30 cellular contexts compared by ENCODE assay signal in the genomic region with DNA sequence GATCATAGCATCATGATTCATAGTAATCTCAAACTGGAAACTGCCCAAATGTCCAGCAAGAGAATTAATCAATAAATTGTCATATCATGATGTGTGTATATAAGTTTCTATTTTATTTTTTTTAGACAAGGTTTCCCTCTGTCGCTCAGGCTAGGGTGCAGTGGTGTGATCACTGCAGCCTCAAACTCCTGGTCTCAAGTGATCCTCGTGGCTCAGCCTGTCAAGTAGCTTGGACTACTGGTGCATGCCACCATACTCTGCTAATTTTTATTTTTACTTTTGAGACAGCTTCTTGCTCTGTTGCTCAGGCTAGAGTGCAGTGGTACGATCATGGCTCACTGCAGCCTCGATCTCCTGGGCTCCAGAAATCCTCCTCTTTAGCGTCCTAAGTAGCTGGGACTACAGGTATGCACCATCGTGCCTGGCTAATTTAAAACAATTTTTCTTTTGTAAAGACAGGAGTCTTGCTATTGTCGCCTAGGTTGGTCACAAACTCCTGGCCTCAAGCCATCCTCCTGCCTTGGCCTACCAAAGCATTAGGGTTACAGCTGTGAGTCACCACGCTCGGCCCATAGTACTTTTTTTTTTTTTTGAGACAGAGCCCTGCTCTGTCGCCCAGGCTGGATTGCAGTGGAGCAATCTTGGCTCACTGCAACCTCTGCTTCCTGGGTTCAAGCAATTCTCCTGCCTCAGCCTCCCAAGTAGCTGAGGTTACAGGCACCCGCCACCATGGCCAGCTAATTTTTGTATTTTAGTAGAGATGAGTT. TPM values are rescaled to one million over a fixed set of nuclear protein-coding genes. Genes with fewer than 3 reads are reported as not detected.
DNase-seq lines count a peak whose midpoint lies in the region; ATAC-seq and TF ChIP-seq lines count a peak whose summit lies in the region.
"Had no signal": no experiment of that assay in that cellular context is flagged by ENCODE, and none has a peak within 500 bp of the region (broad histone marks: within the 10 kb centered on the region; RNA-seq: fewer than 3 reads in every experiment).

No MANE protein-coding gene starts in this region.

- H3K4me1 Mint-ChIP-seq in MCF 10A (ENCODE audit: insufficient read depth, unreplicated experiment): no peaks in the 10 kb centered on the region
- H3K4me1 Mint-ChIP-seq: activated CD4-positive, alpha-beta T cell treated with anti-CD3 and anti-CD28 coated beads, Interleukin-2, amount 10 ng/mL, durations not matched to agents 24 days and 14 days; activated CD8-positive, alpha-beta memory T cell treated with anti-CD3 and anti-CD28 coated beads, Interleukin-2, amount 10 ng/mL, durations not matched to agents 7 days and 5 days; CD4-positive, alpha-beta memory T cell; memory B cell had no signal

- H3K36me3 ChIP-seq in breast epithelium: no peaks in the 10 kb centered on the region
- no peaks in the 10 kb centered on the region for H3K36me3 ChIP-seq in adrenal gland (replicated peaks in 1 of 2)
- H3K36me3 ChIP-seq: ascending aorta, pancreas, tibial artery had no signal

- CTCF ChIA-PET in MCF 10A (lab: Yijun Ruan, JAX): interaction anchor here (0.6 to 1.6 kb wide), 3 partner anchors 10 to 212 kb away, joined by 3 read pairs; no protein-coding TSS in a partner anchor

- 65 to 75% (median 72%) methylated on average over 11 of the region's 11 CpGs for WGBS in adrenal gland, 4 donors

- no peak overlapping the region for H3K4me3 Mint-ChIP-seq in MCF 10A (ENCODE audit: unreplicated experiment)
- H3K4me3 Mint-ChIP-seq: activated CD4-positive, alpha-beta T cell treated with anti-CD3 and anti-CD28 coated beads, Interleukin-2, amount 10 ng/mL, durations not matched to agents 24 days and 14 days; activated CD8-positive, alpha-beta memory T cell treated with anti-CD3 and anti-CD28 coated beads, Interleukin-2, amount 10 ng/mL, durations not matched to agents 7 days and 5 days; activated T-helper 1 cell treated with anti-CD3 and anti-CD28 coated beads, Interleukin-12 subunit alpha, Interleukin-12 subunit beta, Interleukin-2, Interleukin-4 antibody, amounts not matched to agents 30 ng/mL and 10 ng/mL and 1 ng/mL, durations not matched to agents 14 hours and 24 hours and 36 hours; CD4-positive, alpha-beta memory T cell; GM23338; memory B cell; T-helper 2 cell treated with Interferon-gamma antibody and Interleukin-4, amounts not matched to agents 5 μg/mL and 100 μg/mL, for 36 hours had no signal

- peak; percentile 18 for DNase-seq in MCF 10A (ENCODE audit: unreplicated experiment)
- no peak for DNase-seq in breast epithelium (ENCODE audit: low spot score in 2 of 2)
- DNase-seq in adrenal gland: peak; percentile 50 to 81 (median 78)
- peak; percentile 29 for DNase-seq in myocyte (ENCODE audit: low read depth)
- no peak for DNase-seq in amygdala (lab: John Stamatoyannopoulos, UW)
- DNase-seq in posterior cingulate gyrus: no peak
- DNase-seq in sciatic nerve (ENCODE audit: low spot score): no peak
- no peak for DNase-seq in cerebellar nuclear complex (lab: John Stamatoyannopoulos, UW)
- DNase-seq: 8988T; activated CD4-positive, alpha-beta T cell treated with anti-CD3 and anti-CD28 coated beads, Interleukin-2, amount 10 ng/mL, durations not matched to agents 24 days and 14 days; activated CD8-positive, alpha-beta memory T cell treated with anti-CD3 and anti-CD28 coated beads, Interleukin-2, amount 10 ng/mL, durations not matched to agents 7 days and 5 days; activated naive CD4-positive, alpha-beta T cell treated with anti-CD3 and anti-CD28 coated beads, Interleukin-2, amount 50 U/mL, for 16 hours; CD4-positive, alpha-beta memory T cell; central memory CD4-positive, alpha-beta T cell; left colon; NCI-H1105; NCI-H2029; NCI-H226; pancreas; right cardiac atrium; stimulated activated naive CD4-positive, alpha-beta T cell treated with Interleukin-2 at 50 U/mL for 16 hours; tibial artery had no signal

- H3K9me3 Mint-ChIP-seq in MCF 10A (ENCODE audit: unreplicated experiment): no peaks in the 10 kb centered on the region
- H3K9me3 Mint-ChIP-seq: activated CD4-positive, alpha-beta T cell treated with anti-CD3 and anti-CD28 coated beads, Interleukin-2, amount 10 ng/mL, durations not matched to agents 24 days and 14 days; activated T-helper 1 cell treated with anti-CD3 and anti-CD28 coated beads, Interleukin-12 subunit alpha, Interleukin-12 subunit beta, Interleukin-2, Interleukin-4 antibody, amounts not matched to agents 30 ng/mL and 10 ng/mL and 1 ng/mL, durations not matched to agents 14 hours and 24 hours and 36 hours; GM23338; memory B cell; T-helper 2 cell treated with Interferon-gamma antibody and Interleukin-4, amounts not matched to agents 5 μg/mL and 100 μg/mL, for 36 hours had no signal

- H3K9me3 ChIP-seq in breast epithelium (no peaks in the 10 kb centered on the region), adrenal gland (replicated peaks in 1 of 3) (no peaks in the 10 kb centered on the region)
- H3K9me3 ChIP-seq: ascending aorta, pancreas, tibial artery had no signal

- H3K4me1 ChIP-seq in breast epithelium: no peaks in the 10 kb centered on the region
- H3K4me1 ChIP-seq in adrenal gland (replicated peaks in 1 of 2): peaks cover 3% of the 10 kb centered on the region in 2 donors
- H3K4me1 ChIP-seq: ascending aorta, tibial artery had no signal

- no peak overlapping the region for H3K27ac Mint-ChIP-seq in MCF 10A (ENCODE audit: low read depth, unreplicated experiment)
- H3K27ac Mint-ChIP-seq: activated CD4-positive, alpha-beta T cell treated with anti-CD3 and anti-CD28 coated beads, Interleukin-2, amount 10 ng/mL, durations not matched to agents 24 days and 14 days; activated CD8-positive, alpha-beta memory T cell treated with anti-CD3 and anti-CD28 coated beads, Interleukin-2, amount 10 ng/mL, durations not matched to agents 7 days and 5 days; activated T-helper 1 cell treated with anti-CD3 and anti-CD28 coated beads, Interleukin-12 subunit alpha, Interleukin-12 subunit beta, Interleukin-2, Interleukin-4 antibody, amounts not matched to agents 30 ng/mL and 10 ng/mL and 1 ng/mL, durations not matched to agents 14 hours and 24 hours and 36 hours; CD4-positive, alpha-beta memory T cell; GM23338; memory B cell; T-helper 2 cell treated with Interferon-gamma antibody and Interleukin-4, amounts not matched to agents 5 μg/mL and 100 μg/mL, for 36 hours had no signal

- H3K27me3 ChIP-seq in breast epithelium (no peaks in the 10 kb centered on the region), adrenal gland (no peaks in the 10 kb centered on the region)
- H3K27me3 ChIP-seq: ascending aorta, pancreas, tibial artery had no signal

- TF ChIP-seq POLR2A in breast epithelium (IDR thresholded peaks at IDR 0.05): no peak
- no peak for TF ChIP-seq POLR2A in adrenal gland (IDR thresholded peaks at IDR 0.05)

- H3K4me3 ChIP-seq in breast epithelium (no peak overlapping the region), adrenal gland (no peak overlapping the region)
- H3K4me3 ChIP-seq: ascending aorta, GM23338, pancreas, tibial artery had no signal

- peaks cover 25% of the 10 kb centered on the region for H3K27me3 Mint-ChIP-seq in MCF 10A (ENCODE audit: insufficient read depth, unreplicated experiment)

- H3K27ac ChIP-seq in breast epithelium (no peak overlapping the region), adrenal gland (no peak overlapping the region)
- H3K27ac ChIP-seq: ascending aorta, KMS-11, pancreas, RWPE1, tibial artery, VCaP had no signal

- intact Hi-C loops in MCF 10A (cut with micrococcal nuclease): no loop called here
- intact Hi-C loops in breast epithelium (cut with DNase I; ENCODE audit: low total_unique reads): no loop called here
- intact Hi-C loops in adrenal gland (cut with DNase I): no loop called here
- intact Hi-C loops in posterior cingulate gyrus (cut with DNase I): no loop called here
- intact Hi-C loops in sciatic nerve (cut with DNase I): no loop called here

- BruUV-seq in MCF 10A (replicated peaks; lab: Mats Ljungman, UMichigan): no TSS peak

- ATAC-seq in sciatic nerve: no peak
- ATAC-seq: activated CD8-positive, alpha-beta memory T cell treated with anti-CD3 and anti-CD28 coated beads, Interleukin-2, amount 10 ng/mL, durations not matched to agents 7 days and 5 days; left colon; pancreas; right cardiac atrium had no signal

- TF ChIP-seq CTCF in MCF 10A (IDR thresholded peaks at IDR 0.05; ENCODE audit: unreplicated experiment): no peak
- no peak for TF ChIP-seq CTCF in breast epithelium (IDR thresholded peaks at IDR 0.05)
- no peak for TF ChIP-seq CTCF in adrenal gland (IDR thresholded peaks at IDR 0.05)

- no peaks in the 10 kb centered on the region for H3K36me3 Mint-ChIP-seq in MCF 10A (ENCODE audit: insufficient read depth, unreplicated experiment)
- H3K36me3 Mint-ChIP-seq: activated CD8-positive, alpha-beta memory T cell treated with anti-CD3 and anti-CD28 coated beads, Interleukin-2, amount 10 ng/mL, durations not matched to agents 7 days and 5 days; CD4-positive, alpha-beta memory T cell; memory B cell had no signal

- POLR2A ChIA-PET in MCF 10A (lab: Yijun Ruan, JAX): interaction anchor here (1.2 to 2.8 kb wide), 5 partner anchors 9 to 54 kb away, joined by 3 to 18 read pairs (median 5); a partner anchor contains a TSS

RNA-seq across cellular contexts. Expression of a gene that starts 8.7 kb away (rescaled TPM):
- total RNA-seq in MCF 10A (2022): 29.7 and 34.7 TPM in 2 replicates
- 10 to 100 TPM; 26.5 to 35.6 (median 32.3) TPM for total RNA-seq in breast epithelium
- total RNA-seq in adrenal gland: 10 to 100 TPM; 42.5 to 74.8 (median 56.2) TPM
- polyA plus RNA-seq in adrenal gland: 10 to 100 TPM in 1 of 3 donors, 1 to 10 TPM in 2; 6.2 to 81.1 (median 6.4) TPM
- total RNA-seq in myocyte: 30.1 and 33.5 TPM in 2 replicates
- 27.9 TPM for polyA plus RNA-seq in myocyte (2012)
- 31.5 TPM for total RNA-seq in sciatic nerve

RNA-seq across cellular contexts. Expression of a gene that starts 54.6 kb away (rescaled TPM):
- total RNA-seq in MCF 10A (2022): 7.6 and 9.2 TPM in 2 replicates
- total RNA-seq in breast epithelium: 10 to 100 TPM; 15.7 to 35.8 (median 22.8) TPM
- 10 to 100 TPM; 14.2 to 26.1 (median 19.8) TPM for total RNA-seq in adrenal gland
- polyA plus RNA-seq in adrenal gland: 10 to 100 TPM in 1 of 3 donors, 1 to 10 TPM in 2; 6.9 to 10.9 (median 7.7) TPM
- total RNA-seq in myocyte: 9.4 and 10.6 TPM in 2 replicates
- 6.7 TPM for polyA plus RNA-seq in myocyte (2012)
- total RNA-seq in sciatic nerve: 35.0 TPM

Comparison
In these comparisons a context has a peak if more than half of its experiments do, and no peak if none do; other contexts are left out.
1. DNase-seq: peak in MCF 10A (single experiment), adrenal gland (7 of 7) and myocyte (single experiment); none in breast epithelium (0 of 2), amygdala (0 of 56), posterior cingulate gyrus (0 of 10), sciatic nerve (single experiment) and cerebellar nuclear complex (0 of 2).